Comparison of ENCODE assay signal across 13 cellular contexts in genomic region chr17:82613283-82614094, GRCh38. TPM values are rescaled to one million over a fixed set of nuclear protein-coding genes. Genes with fewer than 3 reads are reported as not detected.
DNase-seq lines count a peak whose midpoint lies in the region; ATAC-seq and TF ChIP-seq lines count a peak whose summit lies in the region.
"Had no signal": no experiment of that assay in that cellular context is flagged by ENCODE, and none has a peak within 500 bp of the region (broad histone marks: within the 10 kb centered on the region; RNA-seq: fewer than 3 reads in every experiment).

No MANE protein-coding gene starts in this region.

- no peak overlapping the region for H3K4me3 Mint-ChIP-seq in naive thymus-derived CD4-positive, alpha-beta T cell

- no peaks in the 10 kb centered on the region for H3K27me3 Mint-ChIP-seq in naive thymus-derived CD4-positive, alpha-beta T cell

- ATAC-seq in GM18505 (IDR thresholded peaks at IDR 0.05; ENCODE audit: unreplicated experiment), result no peak
- peak; percentile 69 for ATAC-seq in esophagus mucosa
- peak; percentile 24 for ATAC-seq in naive thymus-derived CD4-positive, alpha-beta T cell
- no peak for ATAC-seq in HG03039 (IDR thresholded peaks at IDR 0.05; ENCODE audit: unreplicated experiment)
- ATAC-seq in GM21786 (IDR thresholded peaks at IDR 0.05; ENCODE audit: unreplicated experiment), result no peak

- H3K27me3 ChIP-seq in naive thymus-derived CD4-positive, alpha-beta T cell (ENCODE audit: control insufficient read depth in 2 of 2, insufficient read depth in 2 of 2, low read length in 2 of 2), result no peaks in the 10 kb centered on the region

- H3K27ac ChIP-seq in naive thymus-derived CD4-positive, alpha-beta T cell (ENCODE audit: low read depth, low read length), result no peak overlapping the region

- no peaks in the 10 kb centered on the region for H3K4me1 ChIP-seq in naive thymus-derived CD4-positive, alpha-beta T cell (ENCODE audit: control insufficient read depth in 2 of 2, insufficient read depth in 2 of 2, low read length in 2 of 2)

- H3K36me3 ChIP-seq in naive thymus-derived CD4-positive, alpha-beta T cell (ENCODE audit: control insufficient read depth in 2 of 3, insufficient read depth in 3 of 3, low read length in 3 of 3), result peaks cover 6 to 66% (median 12%) of the 10 kb centered on the region in 3 experiments

- DNase-seq in NCI-H345 (lab: John Stamatoyannopoulos, UW) (peak; percentile 83), mucosa of gallbladder (ENCODE audit: low spot score) (no peak), LoVo (ENCODE audit: low spot score) (no peak)
- DNase-seq in naive thymus-derived CD4-positive, alpha-beta T cell, result no peak
- DNase-seq: activated CD4-positive, alpha-beta T cell treated with anti-CD3 and anti-CD28 coated beads, Interleukin-2, amount 50 U/mL, for 4 hours; effector memory CD4-positive, alpha-beta T cell; NCI-H524 treated with DMSO at 0.1 percent for 48 hours; stimulated activated CD4-positive, alpha-beta T cell treated with anti-CD3 and anti-CD28 coated beads, Interleukin-2, amount 100 ng/mL, for 48 hours; substantia nigra had no signal

- H3K9me3 Mint-ChIP-seq in naive thymus-derived CD4-positive, alpha-beta T cell, result peaks cover 0 to 3% (median 0%) of the 10 kb centered on the region in 11 donors

- intact Hi-C loops in naive thymus-derived CD4-positive, alpha-beta T cell (cut with micrococcal nuclease), result no loop called here

- H3K4me1 Mint-ChIP-seq in naive thymus-derived CD4-positive, alpha-beta T cell, result peaks cover 0 to 7% (median 0%) of the 10 kb centered on the region in 7 donors

- CTCF ChIA-PET in naive thymus-derived CD4-positive, alpha-beta T cell (lab: Charles Lee), result no interaction called here

- peaks cover 9 to 49% (median 20%) of the 10 kb centered on the region in 5 donors for H3K36me3 Mint-ChIP-seq in naive thymus-derived CD4-positive, alpha-beta T cell

- no peaks in the 10 kb centered on the region for H3K9me3 ChIP-seq in naive thymus-derived CD4-positive, alpha-beta T cell (ENCODE audit: control insufficient read depth in 2 of 3, low read length in 3 of 3)

- peak; percentile 15 for TF ChIP-seq POLR2A in GM18505 (IDR thresholded peaks at IDR 0.05; ENCODE audit: borderline replicate concordance, extremely low read depth, insufficient read depth, insufficient read length)

- POLR2A ChIA-PET in naive thymus-derived CD4-positive, alpha-beta T cell (lab: Charles Lee), result no interaction called here

- H3K27ac Mint-ChIP-seq in naive thymus-derived CD4-positive, alpha-beta T cell, result peak overlapping the region in 2 of 9 donors; percentile 23 to 82

- H3K4me3 ChIP-seq in naive thymus-derived CD4-positive, alpha-beta T cell (ENCODE audit: low read length), result no peak overlapping the region

RNA-seq across cellular contexts. Expression of gene WDR45B, which starts 34.8 kb away (rescaled TPM):
- total RNA-seq in esophagus mucosa (63.8 TPM), mucosa of gallbladder (86.6 TPM)
- 10 to 100 TPM; 44.9 to 91.6 (median 68.4) TPM for total RNA-seq in naive thymus-derived CD4-positive, alpha-beta T cell
- polyA plus RNA-seq in naive thymus-derived CD4-positive, alpha-beta T cell, result 10 to 100 TPM; 30.5 to 36.8 TPM

Comparison
In these comparisons a context has a peak if more than half of its experiments do, and no peak if none do; other contexts are left out.
1. ATAC-seq: peak in esophagus mucosa (single experiment) and naive thymus-derived CD4-positive, alpha-beta T cell (single experiment); none in GM18505 (single experiment), HG03039 (single experiment) and GM21786 (single experiment).